ENCODE assay signal across 12 cellular contexts in the genomic region with DNA sequence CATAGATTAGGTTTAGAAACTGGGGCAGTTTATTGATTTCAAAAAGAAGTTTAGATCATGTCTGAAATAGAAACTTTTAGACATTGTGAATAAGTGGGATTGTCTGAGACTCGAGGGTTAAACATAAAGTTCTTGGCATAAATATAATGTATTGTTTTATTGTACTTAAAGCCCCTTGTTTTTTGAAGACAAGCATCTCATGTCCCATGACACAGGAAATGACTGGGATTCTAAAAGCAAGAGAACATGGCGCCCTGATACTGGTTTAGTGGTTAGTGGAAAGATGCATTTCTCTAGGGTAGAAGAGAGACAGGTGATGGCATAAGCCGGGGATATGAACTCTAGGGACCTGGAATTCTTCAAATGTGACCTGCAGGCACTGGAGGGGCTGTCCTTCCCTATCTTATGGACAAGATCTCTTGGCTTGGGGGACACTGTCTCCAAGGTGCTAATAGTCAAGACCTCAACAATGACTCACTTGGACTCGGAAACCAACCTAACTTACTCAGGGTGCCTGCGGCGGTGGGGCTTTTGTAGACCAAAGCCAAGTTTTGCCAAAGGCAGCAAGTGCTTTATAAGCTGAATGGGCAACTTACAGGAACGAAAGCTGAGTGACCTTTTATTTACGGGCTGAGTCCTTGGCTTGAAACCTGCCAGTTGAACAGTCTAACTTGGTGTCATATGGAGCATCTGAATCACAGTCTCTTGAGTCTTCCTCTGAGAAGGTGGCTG. TPM values are rescaled to one million over a fixed set of nuclear protein-coding genes. Genes with fewer than 3 reads are reported as not detected.
DNase-seq lines count a peak whose midpoint lies in the region; ATAC-seq, FAIRE-seq and TF ChIP-seq lines count a peak whose summit lies in the region.
"Had no signal": no experiment of that assay in that cellular context is flagged by ENCODE, and none has a peak within 500 bp of the region (broad histone marks: within the 10 kb centered on the region; RNA-seq: fewer than 3 reads in every experiment).

No MANE protein-coding gene starts in this region.

- H3K4me1 Mint-ChIP-seq in natural killer cell treated with Interleukin-12 subunit alpha and Interleukin-12 subunit beta and Interleukin-15 and Interleukin-18, amount 100 ng/mL, for 72 hours (ENCODE audit: low read depth in 2 of 2): peaks cover 20 to 25% of the 10 kb centered on the region in 2 donors
- peaks cover 29 to 30% of the 10 kb centered on the region in 2 donors for H3K4me1 Mint-ChIP-seq in natural killer cell
- H3K4me1 Mint-ChIP-seq in activated CD4-positive, alpha-beta T cell treated with anti-CD3 and anti-CD28 coated beads, Interleukin-2, amount 10 ng/mL, durations not matched to agents 24 days and 14 days: peaks cover 18% of the 10 kb centered on the region
- peaks cover 95% of the 10 kb centered on the region for H3K4me1 Mint-ChIP-seq in stimulated activated naive CD8-positive, alpha-beta T cell treated with anti-CD3 and anti-CD28 coated beads, Interleukin-15, Interleukin-2, amounts not matched to agents 100 ng/mL and 50 ng/mL, for 24 hours (ENCODE audit: low read depth)

- intact Hi-C loops in natural killer cell (cut with micrococcal nuclease): no loop called here
- intact Hi-C loops in activated CD4-positive, alpha-beta T cell treated with anti-CD3 and anti-CD28 coated beads, Interleukin-2, amount 10 ng/mL, durations not matched to agents 24 days and 14 days (cut with micrococcal nuclease): no loop called here

- no peaks in the 10 kb centered on the region for H3K27me3 Mint-ChIP-seq in natural killer cell treated with Interleukin-12 subunit alpha and Interleukin-12 subunit beta and Interleukin-15 and Interleukin-18, amount 100 ng/mL, for 72 hours
- no peaks in the 10 kb centered on the region for H3K27me3 Mint-ChIP-seq in natural killer cell (ENCODE audit: low read depth in 2 of 2)
- H3K27me3 Mint-ChIP-seq in activated CD4-positive, alpha-beta T cell treated with anti-CD3 and anti-CD28 coated beads, Interleukin-2, amount 10 ng/mL, durations not matched to agents 24 days and 14 days: peaks cover 15% of the 10 kb centered on the region
- H3K27me3 Mint-ChIP-seq in stimulated activated naive CD8-positive, alpha-beta T cell treated with anti-CD3 and anti-CD28 coated beads, Interleukin-15, Interleukin-2, amounts not matched to agents 100 ng/mL and 50 ng/mL, for 24 hours: no peaks in the 10 kb centered on the region

- H3K27me3 ChIP-seq in bronchial epithelial cell (ENCODE audit: control insufficient read depth, insufficient read depth, low read length): no peaks in the 10 kb centered on the region

- TF ChIP-seq CTCF in natural killer cell (IDR thresholded peaks at IDR 0.05) (no peak), bronchial epithelial cell (IDR thresholded peaks at IDR 0.05; ENCODE audit: insufficient read depth, low read length, severe bottlenecking) (no peak)

- no peaks in the 10 kb centered on the region for H3K36me3 ChIP-seq in bronchial epithelial cell (ENCODE audit: control insufficient read depth, insufficient read depth, low read length)

- H3K27ac Mint-ChIP-seq in natural killer cell treated with Interleukin-12 subunit alpha and Interleukin-12 subunit beta and Interleukin-15 and Interleukin-18, amount 100 ng/mL, for 72 hours: peak overlapping the region; percentile 10 to 37
- H3K27ac Mint-ChIP-seq in natural killer cell: peak overlapping the region in 1 of 2 donors; percentile 14
- H3K27ac Mint-ChIP-seq in activated CD4-positive, alpha-beta T cell treated with anti-CD3 and anti-CD28 coated beads, Interleukin-2, amount 10 ng/mL, durations not matched to agents 24 days and 14 days: peak overlapping the region; percentile 91
- H3K27ac Mint-ChIP-seq in stimulated activated naive CD8-positive, alpha-beta T cell treated with anti-CD3 and anti-CD28 coated beads, Interleukin-15, Interleukin-2, amounts not matched to agents 100 ng/mL and 50 ng/mL, for 24 hours: peak overlapping the region; percentile 99
- H3K27ac Mint-ChIP-seq: endodermal cell had no signal

- no peaks in the 10 kb centered on the region for H3K36me3 Mint-ChIP-seq in natural killer cell treated with Interleukin-12 subunit alpha and Interleukin-12 subunit beta and Interleukin-15 and Interleukin-18, amount 100 ng/mL, for 72 hours
- H3K36me3 Mint-ChIP-seq in natural killer cell: no peaks in the 10 kb centered on the region
- peaks cover 3% of the 10 kb centered on the region for H3K36me3 Mint-ChIP-seq in activated CD4-positive, alpha-beta T cell treated with anti-CD3 and anti-CD28 coated beads, Interleukin-2, amount 10 ng/mL, durations not matched to agents 24 days and 14 days (ENCODE audit: low read depth)
- H3K36me3 Mint-ChIP-seq in stimulated activated naive CD8-positive, alpha-beta T cell treated with anti-CD3 and anti-CD28 coated beads, Interleukin-15, Interleukin-2, amounts not matched to agents 100 ng/mL and 50 ng/mL, for 24 hours (ENCODE audit: low read depth): peaks cover 29% of the 10 kb centered on the region

- FAIRE-seq in bronchial epithelial cell (lab: Jason Lieb, UNC) (peak; percentile 58), GM19239 (lab: Jason Lieb, UNC) (no peak)

- no peak overlapping the region for H3K4me3 ChIP-seq in bronchial epithelial cell (ENCODE audit: low read depth, low read length)

- no peak for DNase-seq in natural killer cell treated with Interleukin-12 subunit alpha and Interleukin-12 subunit beta and Interleukin-15 and Interleukin-18, amount 100 ng/mL, for 72 hours (ENCODE audit: low spot score)
- DNase-seq in natural killer cell (no peak), bronchial epithelial cell (ENCODE audit: low read depth) (no peak), occipital lobe (lab: John Stamatoyannopoulos, UW) (no peak), GM19239 (ENCODE audit: insufficient read length, low spot score) (no peak)
- DNase-seq in activated CD4-positive, alpha-beta T cell treated with anti-CD3 and anti-CD28 coated beads, Interleukin-2, amount 10 ng/mL, durations not matched to agents 24 days and 14 days: no peak
- DNase-seq: DMS53, endodermal cell, NCI-H1092 treated with DMSO at 0.1 percent for 48 hours, NCI-H2171 treated with DMSO at 0.1 percent for 48 hours had no signal

- H3K9me3 Mint-ChIP-seq in natural killer cell treated with Interleukin-12 subunit alpha and Interleukin-12 subunit beta and Interleukin-15 and Interleukin-18, amount 100 ng/mL, for 72 hours: no peaks in the 10 kb centered on the region
- no peaks in the 10 kb centered on the region for H3K9me3 Mint-ChIP-seq in natural killer cell
- H3K9me3 Mint-ChIP-seq in activated CD4-positive, alpha-beta T cell treated with anti-CD3 and anti-CD28 coated beads, Interleukin-2, amount 10 ng/mL, durations not matched to agents 24 days and 14 days: no peaks in the 10 kb centered on the region
- H3K9me3 Mint-ChIP-seq in stimulated activated naive CD8-positive, alpha-beta T cell treated with anti-CD3 and anti-CD28 coated beads, Interleukin-15, Interleukin-2, amounts not matched to agents 100 ng/mL and 50 ng/mL, for 24 hours: no peaks in the 10 kb centered on the region
- H3K9me3 Mint-ChIP-seq: endodermal cell had no signal

- ATAC-seq in natural killer cell treated with Interleukin-12 subunit alpha and Interleukin-12 subunit beta and Interleukin-15 and Interleukin-18, amount 100 ng/mL, for 72 hours: peak in 1 of 2 donors; percentile 79
- ATAC-seq in natural killer cell (no peak), GM19395 (IDR thresholded peaks at IDR 0.05; ENCODE audit: unreplicated experiment) (no peak)

- H3K4me3 Mint-ChIP-seq in natural killer cell treated with Interleukin-12 subunit alpha and Interleukin-12 subunit beta and Interleukin-15 and Interleukin-18, amount 100 ng/mL, for 72 hours: peak overlapping the region; percentile 33
- no peak overlapping the region for H3K4me3 Mint-ChIP-seq in natural killer cell
- H3K4me3 Mint-ChIP-seq in activated CD4-positive, alpha-beta T cell treated with anti-CD3 and anti-CD28 coated beads, Interleukin-2, amount 10 ng/mL, durations not matched to agents 24 days and 14 days: peak overlapping the region; percentile 44
- peak overlapping the region; percentile 41 for H3K4me3 Mint-ChIP-seq in stimulated activated naive CD8-positive, alpha-beta T cell treated with anti-CD3 and anti-CD28 coated beads, Interleukin-15, Interleukin-2, amounts not matched to agents 100 ng/mL and 50 ng/mL, for 24 hours
- H3K4me3 Mint-ChIP-seq: endodermal cell had no signal

RNA-seq across cellular contexts. Expression of a gene that starts 48.2 kb away (rescaled TPM):
- 1 to 10 TPM; 3.4 to 3.5 TPM for total RNA-seq in natural killer cell treated with Interleukin-12 subunit alpha and Interleukin-12 subunit beta and Interleukin-15 and Interleukin-18, amount 100 ng/mL, for 72 hours
- total RNA-seq in natural killer cell (10 to 100 TPM; 28.7 to 33.9 (median 33.5) TPM), bronchial epithelial cell (10.0 and 10.4 TPM in 2 replicates), occipital lobe (23.4 TPM)
- 10.9 and 14.8 TPM in 2 replicates for total RNA-seq in activated CD4-positive, alpha-beta T cell treated with anti-CD3 and anti-CD28 coated beads, Interleukin-2, amount 10 ng/mL, durations not matched to agents 24 days and 14 days
